Comparison of ENCODE assay signal across 1 cellular context in the genomic region with DNA sequence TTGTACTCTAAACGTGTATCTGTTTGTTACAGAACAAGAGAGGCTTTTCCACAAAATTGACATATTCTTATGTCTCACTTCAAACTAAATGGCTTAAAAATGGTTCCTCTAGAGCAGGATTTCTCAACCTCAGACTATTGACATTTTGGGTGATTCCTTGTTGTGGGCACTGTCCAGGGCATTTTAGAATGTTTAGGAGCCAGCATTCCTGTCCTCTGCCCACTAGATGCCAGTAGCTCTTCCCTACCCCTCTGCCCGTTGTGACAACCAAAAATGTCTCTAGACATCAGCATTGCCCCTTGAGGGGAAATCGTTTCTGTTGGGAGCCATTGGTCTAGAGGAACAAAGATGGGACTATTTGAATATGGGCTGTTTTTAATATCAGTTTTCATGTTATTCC.
TF ChIP-seq lines count a peak whose summit lies in the region.

No MANE protein-coding gene starts in this region.

TF ChIP-seq in HepG2, 621 proteins besides CTCF, POLR2A, EP300 and RAD21:
- TF ChIP-seq SRY (CRISPR knock-in tag; IDR thresholded peaks at IDR 0.05) (no peak), CHCHD3 (CRISPR knock-in tag; IDR thresholded peaks at IDR 0.05) (no peak), ATAD3A (CRISPR knock-in tag; IDR thresholded peaks at IDR 0.05) (no peak), MTA1 (CRISPR knock-in tag; IDR thresholded peaks at IDR 0.05; ENCODE audit: borderline replicate concordance) (no peak), ZNF484 (CRISPR knock-in tag; IDR thresholded peaks at IDR 0.05; ENCODE audit: borderline replicate concordance, low read depth) (no peak), SALL2 (CRISPR knock-in tag; IDR thresholded peaks at IDR 0.05) (no peak), STAG1 (CRISPR knock-in tag; IDR thresholded peaks at IDR 0.05) (no peak), ZNF446 (CRISPR knock-in tag; IDR thresholded peaks at IDR 0.05) (no peak), SCMH1 (CRISPR knock-in tag; IDR thresholded peaks at IDR 0.05; ENCODE audit: borderline replicate concordance) (no peak), ZFY (CRISPR knock-in tag; IDR thresholded peaks at IDR 0.05) (no peak)
- TF ChIP-seq, protein P1, sequence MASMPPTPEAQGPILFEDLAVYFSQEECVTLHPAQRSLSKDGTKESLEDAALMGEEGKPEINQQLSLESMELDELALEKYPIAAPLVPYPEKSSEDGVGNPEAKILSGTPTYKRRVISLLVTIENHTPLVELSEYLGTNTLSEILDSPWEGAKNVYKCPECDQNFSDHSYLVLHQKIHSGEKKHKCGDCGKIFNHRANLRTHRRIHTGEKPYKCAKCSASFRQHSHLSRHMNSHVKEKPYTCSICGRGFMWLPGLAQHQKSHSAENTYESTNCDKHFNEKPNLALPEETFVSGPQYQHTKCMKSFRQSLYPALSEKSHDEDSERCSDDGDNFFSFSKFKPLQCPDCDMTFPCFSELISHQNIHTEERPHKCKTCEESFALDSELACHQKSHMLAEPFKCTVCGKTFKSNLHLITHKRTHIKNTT (CRISPR knock-in tag; IDR thresholded peaks at IDR 0.05), result no peak
- TF ChIP-seq, protein P2, sequence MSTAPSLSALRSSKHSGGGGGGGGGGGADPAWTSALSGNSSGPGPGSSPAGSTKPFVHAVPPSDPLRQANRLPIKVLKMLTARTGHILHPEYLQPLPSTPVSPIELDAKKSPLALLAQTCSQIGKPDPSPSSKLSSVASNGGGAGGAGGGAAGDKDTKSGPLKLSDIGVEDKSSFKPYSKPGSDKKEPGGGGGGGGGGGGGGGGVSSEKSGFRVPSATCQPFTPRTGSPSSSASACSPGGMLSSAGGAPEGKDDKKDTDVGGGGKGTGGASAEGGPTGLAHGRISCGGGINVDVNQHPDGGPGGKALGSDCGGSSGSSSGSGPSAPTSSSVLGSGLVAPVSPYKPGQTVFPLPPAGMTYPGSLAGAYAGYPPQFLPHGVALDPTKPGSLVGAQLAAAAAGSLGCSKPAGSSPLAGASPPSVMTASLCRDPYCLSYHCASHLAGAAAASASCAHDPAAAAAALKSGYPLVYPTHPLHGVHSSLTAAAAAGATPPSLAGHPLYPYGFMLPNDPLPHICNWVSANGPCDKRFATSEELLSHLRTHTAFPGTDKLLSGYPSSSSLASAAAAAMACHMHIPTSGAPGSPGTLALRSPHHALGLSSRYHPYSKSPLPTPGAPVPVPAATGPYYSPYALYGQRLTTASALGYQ (CRISPR knock-in tag; IDR thresholded peaks at IDR 0.05), result no peak
- TF ChIP-seq, protein P3, sequence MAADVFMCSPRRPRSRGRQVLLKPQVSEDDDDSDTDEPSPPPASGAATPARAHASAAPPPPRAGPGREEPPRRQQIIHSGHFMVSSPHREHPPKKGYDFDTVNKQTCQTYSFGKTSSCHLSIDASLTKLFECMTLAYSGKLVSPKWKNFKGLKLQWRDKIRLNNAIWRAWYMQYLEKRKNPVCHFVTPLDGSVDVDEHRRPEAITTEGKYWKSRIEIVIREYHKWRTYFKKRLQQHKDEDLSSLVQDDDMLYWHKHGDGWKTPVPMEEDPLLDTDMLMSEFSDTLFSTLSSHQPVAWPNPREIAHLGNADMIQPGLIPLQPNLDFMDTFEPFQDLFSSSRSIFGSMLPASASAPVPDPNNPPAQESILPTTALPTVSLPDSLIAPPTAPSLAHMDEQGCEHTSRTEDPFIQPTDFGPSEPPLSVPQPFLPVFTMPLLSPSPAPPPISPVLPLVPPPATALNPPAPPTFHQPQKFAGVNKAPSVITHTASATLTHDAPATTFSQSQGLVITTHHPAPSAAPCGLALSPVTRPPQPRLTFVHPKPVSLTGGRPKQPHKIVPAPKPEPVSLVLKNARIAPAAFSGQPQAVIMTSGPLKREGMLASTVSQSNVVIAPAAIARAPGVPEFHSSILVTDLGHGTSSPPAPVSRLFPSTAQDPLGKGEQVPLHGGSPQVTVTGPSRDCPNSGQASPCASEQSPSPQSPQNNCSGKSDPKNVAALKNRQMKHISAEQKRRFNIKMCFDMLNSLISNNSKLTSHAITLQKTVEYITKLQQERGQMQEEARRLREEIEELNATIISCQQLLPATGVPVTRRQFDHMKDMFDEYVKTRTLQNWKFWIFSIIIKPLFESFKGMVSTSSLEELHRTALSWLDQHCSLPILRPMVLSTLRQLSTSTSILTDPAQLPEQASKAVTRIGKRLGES (CRISPR knock-in tag; IDR thresholded peaks at IDR 0.05; ENCODE audit: borderline replicate concordance), result no peak
- TF ChIP-seq, protein P4, sequence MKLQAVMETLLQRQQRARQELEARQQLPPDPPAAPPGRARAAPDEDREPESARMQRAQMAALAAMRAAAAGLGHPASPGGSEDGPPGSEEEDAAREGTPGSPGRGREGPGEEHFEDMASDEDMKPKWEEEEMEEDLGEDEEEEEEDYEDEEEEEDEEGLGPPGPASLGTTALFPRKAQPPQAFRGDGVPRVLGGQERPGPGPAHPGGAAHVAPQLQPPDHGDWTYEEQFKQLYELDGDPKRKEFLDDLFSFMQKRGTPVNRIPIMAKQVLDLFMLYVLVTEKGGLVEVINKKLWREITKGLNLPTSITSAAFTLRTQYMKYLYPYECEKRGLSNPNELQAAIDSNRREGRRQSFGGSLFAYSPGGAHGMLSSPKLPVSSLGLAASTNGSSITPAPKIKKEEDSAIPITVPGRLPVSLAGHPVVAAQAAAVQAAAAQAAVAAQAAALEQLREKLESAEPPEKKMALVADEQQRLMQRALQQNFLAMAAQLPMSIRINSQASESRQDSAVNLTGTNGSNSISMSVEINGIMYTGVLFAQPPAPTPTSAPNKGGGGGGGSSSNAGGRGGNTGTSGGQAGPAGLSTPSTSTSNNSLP (IDR thresholded peaks at IDR 0.05; ENCODE audit: low read depth, low read length), result no peak
- TF ChIP-seq, protein P5, sequence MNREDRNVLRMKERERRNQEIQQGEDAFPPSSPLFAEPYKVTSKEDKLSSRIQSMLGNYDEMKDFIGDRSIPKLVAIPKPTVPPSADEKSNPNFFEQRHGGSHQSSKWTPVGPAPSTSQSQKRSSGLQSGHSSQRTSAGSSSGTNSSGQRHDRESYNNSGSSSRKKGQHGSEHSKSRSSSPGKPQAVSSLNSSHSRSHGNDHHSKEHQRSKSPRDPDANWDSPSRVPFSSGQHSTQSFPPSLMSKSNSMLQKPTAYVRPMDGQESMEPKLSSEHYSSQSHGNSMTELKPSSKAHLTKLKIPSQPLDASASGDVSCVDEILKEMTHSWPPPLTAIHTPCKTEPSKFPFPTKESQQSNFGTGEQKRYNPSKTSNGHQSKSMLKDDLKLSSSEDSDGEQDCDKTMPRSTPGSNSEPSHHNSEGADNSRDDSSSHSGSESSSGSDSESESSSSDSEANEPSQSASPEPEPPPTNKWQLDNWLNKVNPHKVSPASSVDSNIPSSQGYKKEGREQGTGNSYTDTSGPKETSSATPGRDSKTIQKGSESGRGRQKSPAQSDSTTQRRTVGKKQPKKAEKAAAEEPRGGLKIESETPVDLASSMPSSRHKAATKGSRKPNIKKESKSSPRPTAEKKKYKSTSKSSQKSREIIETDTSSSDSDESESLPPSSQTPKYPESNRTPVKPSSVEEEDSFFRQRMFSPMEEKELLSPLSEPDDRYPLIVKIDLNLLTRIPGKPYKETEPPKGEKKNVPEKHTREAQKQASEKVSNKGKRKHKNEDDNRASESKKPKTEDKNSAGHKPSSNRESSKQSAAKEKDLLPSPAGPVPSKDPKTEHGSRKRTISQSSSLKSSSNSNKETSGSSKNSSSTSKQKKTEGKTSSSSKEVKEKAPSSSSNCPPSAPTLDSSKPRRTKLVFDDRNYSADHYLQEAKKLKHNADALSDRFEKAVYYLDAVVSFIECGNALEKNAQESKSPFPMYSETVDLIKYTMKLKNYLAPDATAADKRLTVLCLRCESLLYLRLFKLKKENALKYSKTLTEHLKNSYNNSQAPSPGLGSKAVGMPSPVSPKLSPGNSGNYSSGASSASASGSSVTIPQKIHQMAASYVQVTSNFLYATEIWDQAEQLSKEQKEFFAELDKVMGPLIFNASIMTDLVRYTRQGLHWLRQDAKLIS (CRISPR knock-in tag; IDR thresholded peaks at IDR 0.05), result no peak
TF ChIP-seq in HepG2: peak in this region for 0.
